12 cellular contexts compared by ENCODE assay signal in genomic region chr17:49136335-49136734, GRCh38. TPM values are rescaled to one million over a fixed set of nuclear protein-coding genes. Genes with fewer than 3 reads are reported as not detected.
"Had no signal": no experiment of that assay in that cellular context is flagged by ENCODE, and none has a peak within 500 bp of the region (broad histone marks: within the 10 kb centered on the region; RNA-seq: fewer than 3 reads in every experiment).

No MANE protein-coding gene starts in this region.

- H3K9me3 ChIP-seq: HAP-1 had no signal

- FAIRE-seq: H1, H54 had no signal

- H3K27ac Mint-ChIP-seq: GM23338, H9, HFFc6 had no signal

- H3K9me3 Mint-ChIP-seq: H9, HFFc6 had no signal

- DNase-seq: GM23248, GOT3, H7, H9, HCEC 1CT, HFFc6 had no signal

- H3K4me3 ChIP-seq: GM23248, GM23338, HAP-1 had no signal

- H3K4me2 ChIP-seq: GM23338 had no signal

- H3K4me1 ChIP-seq: HAP-1 had no signal

- H3K27ac ChIP-seq: GM23248 had no signal

- H3K36me3 ChIP-seq: HAP-1 had no signal

- H3K4me3 Mint-ChIP-seq: GM23338, H9, HFFc6 had no signal

- ATAC-seq: GM23338, HCT116 had no signal

RNA-seq across cellular contexts. Expression of gene B4GALNT2, which starts 3.8 kb away (rescaled TPM):
- total RNA-seq: GM23248, GM23338, H1, H4, H9, HFFc6 had no signal
- polyA plus RNA-seq: GM23248, GM23338, H1 had no signal
